11 cellular contexts compared by ENCODE assay signal in the genomic region with DNA sequence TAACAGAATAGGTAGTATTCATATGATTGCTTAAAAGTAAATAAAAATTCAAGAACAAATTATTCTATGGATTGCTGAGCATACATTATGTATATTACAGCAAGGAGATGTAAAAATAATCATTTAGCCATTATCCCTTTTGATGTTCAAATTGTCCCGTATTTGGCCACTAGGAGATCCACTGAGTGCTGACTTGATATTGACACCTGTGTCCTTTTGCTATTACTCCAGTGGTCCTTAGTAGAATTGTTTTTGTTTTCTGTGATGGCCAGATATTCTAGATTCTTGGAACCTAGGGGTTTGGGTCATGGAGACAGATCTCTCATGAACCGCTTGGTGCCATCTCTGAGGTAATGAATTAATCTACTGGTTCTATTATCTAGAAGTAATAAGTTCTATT. TPM values are rescaled to one million over a fixed set of nuclear protein-coding genes. Genes with fewer than 3 reads are reported as not detected.
DNase-seq lines count a peak whose midpoint lies in the region; ATAC-seq and TF ChIP-seq lines count a peak whose summit lies in the region.
"Had no signal": no experiment of that assay in that cellular context is flagged by ENCODE, and none has a peak within 500 bp of the region (broad histone marks: within the 10 kb centered on the region; RNA-seq: fewer than 3 reads in every experiment).

No MANE protein-coding gene starts in this region.

- DNase-seq in stimulated activated naive CD8-positive, alpha-beta T cell treated with anti-CD3 and anti-CD28 coated beads, Interleukin-15, Interleukin-2, amounts not matched to agents 100 U/mL and 50 U/mL, for 24 hours, result no peak
- DNase-seq in stimulated activated naive CD8-positive, alpha-beta T cell treated with anti-CD3 and anti-CD28 coated beads, Interleukin-15, amount 100 ng/mL, for 72 hours, result no peak
- DNase-seq in RPMI7951 (ENCODE audit: low read depth) (peak; percentile 4), foreskin keratinocyte (no peak), midbrain (lab: John Stamatoyannopoulos, UW) (no peak), NCI-H1048 (lab: John Stamatoyannopoulos, UW) (no peak)
- no peak for DNase-seq in activated naive CD8-positive, alpha-beta T cell treated with anti-CD3 and anti-CD28 coated beads, Interleukin-2, amount 50 U/mL, for 24 hours
- DNase-seq: NCI-H1417 treated with DMSO at 0.1 percent for 48 hours; stimulated activated naive B cell treated with anti-CD40 and anti-IgM and Interleukin-4, amounts not matched to agents 10 μg/mL and 1 μg/mL and 100 μg/mL, for 72 hours had no signal

- peaks cover 40% of the 10 kb centered on the region for H3K36me3 Mint-ChIP-seq in activated naive CD8-positive, alpha-beta T cell treated with anti-CD3 and anti-CD28 coated beads, Interleukin-2, amount 50 U/mL, for 24 hours (ENCODE audit: low read depth)

- no peaks in the 10 kb centered on the region for H3K4me1 Mint-ChIP-seq in stimulated activated naive CD8-positive, alpha-beta T cell treated with anti-CD3 and anti-CD28 coated beads, Interleukin-15, amount 100 ng/mL, for 72 hours
- H3K4me1 Mint-ChIP-seq in activated naive CD8-positive, alpha-beta T cell treated with anti-CD3 and anti-CD28 coated beads, Interleukin-2, amount 50 U/mL, for 24 hours, result no peaks in the 10 kb centered on the region

- no peaks in the 10 kb centered on the region for H3K27me3 ChIP-seq in foreskin keratinocyte
- H3K27me3 ChIP-seq: SJSA1 had no signal

- no peak overlapping the region for H3K27ac ChIP-seq in foreskin keratinocyte
- H3K27ac ChIP-seq: SJSA1 had no signal

- peak; percentile 59 for TF ChIP-seq CTCF in foreskin keratinocyte (conservative IDR thresholded peaks at IDR 0.05)

- no peak overlapping the region for H3K4me3 Mint-ChIP-seq in stimulated activated naive CD8-positive, alpha-beta T cell treated with anti-CD3 and anti-CD28 coated beads, Interleukin-15, amount 100 ng/mL, for 72 hours
- H3K4me3 Mint-ChIP-seq in activated naive CD8-positive, alpha-beta T cell treated with anti-CD3 and anti-CD28 coated beads, Interleukin-2, amount 50 U/mL, for 24 hours, result no peak overlapping the region
- H3K4me3 Mint-ChIP-seq: stimulated activated naive B cell treated with anti-CD40 and anti-IgM and Interleukin-4, amounts not matched to agents 10 μg/mL and 1 μg/mL and 100 μg/mL, for 72 hours had no signal

- peak; percentile 23 for ATAC-seq in stimulated activated naive CD8-positive, alpha-beta T cell treated with anti-CD3 and anti-CD28 coated beads, Interleukin-15, Interleukin-2, amounts not matched to agents 100 U/mL and 50 U/mL, for 24 hours
- ATAC-seq in stimulated activated naive CD8-positive, alpha-beta T cell treated with anti-CD3 and anti-CD28 coated beads, Interleukin-15, amount 100 ng/mL, for 72 hours, result no peak
- peak; percentile 54 for ATAC-seq in foreskin keratinocyte
- no peak for ATAC-seq in activated naive CD8-positive, alpha-beta T cell treated with anti-CD3 and anti-CD28 coated beads, Interleukin-2, amount 50 U/mL, for 24 hours
- ATAC-seq in HG03439 (IDR thresholded peaks at IDR 0.05; ENCODE audit: unreplicated experiment), result no peak
- ATAC-seq: stimulated activated naive B cell treated with anti-CD40 and anti-IgM and Interleukin-4, amounts not matched to agents 10 μg/mL and 1 μg/mL and 100 μg/mL, for 72 hours had no signal

- no peaks in the 10 kb centered on the region for H3K27me3 Mint-ChIP-seq in stimulated activated naive CD8-positive, alpha-beta T cell treated with anti-CD3 and anti-CD28 coated beads, Interleukin-15, amount 100 ng/mL, for 72 hours
- no peaks in the 10 kb centered on the region for H3K27me3 Mint-ChIP-seq in activated naive CD8-positive, alpha-beta T cell treated with anti-CD3 and anti-CD28 coated beads, Interleukin-2, amount 50 U/mL, for 24 hours
- H3K27me3 Mint-ChIP-seq: stimulated activated naive B cell treated with anti-CD40 and anti-IgM and Interleukin-4, amounts not matched to agents 10 μg/mL and 1 μg/mL and 100 μg/mL, for 72 hours had no signal

- H3K9me3 Mint-ChIP-seq in stimulated activated naive CD8-positive, alpha-beta T cell treated with anti-CD3 and anti-CD28 coated beads, Interleukin-15, amount 100 ng/mL, for 72 hours, result no peaks in the 10 kb centered on the region
- H3K9me3 Mint-ChIP-seq in activated naive CD8-positive, alpha-beta T cell treated with anti-CD3 and anti-CD28 coated beads, Interleukin-2, amount 50 U/mL, for 24 hours, result no peaks in the 10 kb centered on the region
- H3K9me3 Mint-ChIP-seq: stimulated activated naive B cell treated with anti-CD40 and anti-IgM and Interleukin-4, amounts not matched to agents 10 μg/mL and 1 μg/mL and 100 μg/mL, for 72 hours had no signal

- no peaks in the 10 kb centered on the region for H3K4me1 ChIP-seq in foreskin keratinocyte
- H3K4me1 ChIP-seq: SJSA1 had no signal

- H3K27ac Mint-ChIP-seq in stimulated activated naive CD8-positive, alpha-beta T cell treated with anti-CD3 and anti-CD28 coated beads, Interleukin-15, amount 100 ng/mL, for 72 hours, result no peak overlapping the region
- H3K27ac Mint-ChIP-seq in activated naive CD8-positive, alpha-beta T cell treated with anti-CD3 and anti-CD28 coated beads, Interleukin-2, amount 50 U/mL, for 24 hours, result no peak overlapping the region
- H3K27ac Mint-ChIP-seq: stimulated activated naive B cell treated with anti-CD40 and anti-IgM and Interleukin-4, amounts not matched to agents 10 μg/mL and 1 μg/mL and 100 μg/mL, for 72 hours had no signal

RNA-seq across cellular contexts. Expression of a gene that starts 16.8 kb away (rescaled TPM):
- 85.4 and 86.5 TPM in 2 replicates for total RNA-seq in RPMI7951 (2014; rRNA removed; shearing (Covaris generic))
- 95.0 and 95.3 TPM in 2 replicates for total RNA-seq in foreskin keratinocyte
- 46.0 and 50.6 TPM in 2 replicates for polyA plus RNA-seq in foreskin keratinocyte

RNA-seq across cellular contexts. Expression of a gene that starts 28.4 kb away (rescaled TPM):
- total RNA-seq in RPMI7951 (2014; rRNA removed; shearing (Covaris generic)), result 162 and 186 TPM in 2 replicates
- 104 and 112 TPM in 2 replicates for total RNA-seq in foreskin keratinocyte
- polyA plus RNA-seq in foreskin keratinocyte, result 63.6 and 78.5 TPM in 2 replicates

RNA-seq across cellular contexts. Expression of a gene that starts 51.4 kb away (rescaled TPM):
- 13.4 and 15.9 TPM in 2 replicates for total RNA-seq in RPMI7951 (2014; rRNA removed; shearing (Covaris generic))
- total RNA-seq in foreskin keratinocyte, result 18.1 and 19.0 TPM in 2 replicates
- 6.1 and 7.2 TPM in 2 replicates for polyA plus RNA-seq in foreskin keratinocyte

Comparison
In these comparisons a context has a peak if more than half of its experiments do, and no peak if none do; other contexts are left out.
1. ATAC-seq: peak in stimulated activated naive CD8-positive, alpha-beta T cell treated with anti-CD3 and anti-CD28 coated beads, Interleukin-15, Interleukin-2, amounts not matched to agents 100 U/mL and 50 U/mL, for 24 hours (single experiment) and foreskin keratinocyte (single experiment); none in stimulated activated naive CD8-positive, alpha-beta T cell treated with anti-CD3 and anti-CD28 coated beads, Interleukin-15, amount 100 ng/mL, for 72 hours (single experiment), activated naive CD8-positive, alpha-beta T cell treated with anti-CD3 and anti-CD28 coated beads, Interleukin-2, amount 50 U/mL, for 24 hours (single experiment) and HG03439 (single experiment).